Comparison of ENCODE assay signal across 9 cellular contexts in genomic region chr2:62706721-62707516, GRCh38. TPM values are rescaled to one million over a fixed set of nuclear protein-coding genes. Genes with fewer than 3 reads are reported as not detected.
DNase-seq lines count a peak whose midpoint lies in the region; ATAC-seq, FAIRE-seq and TF ChIP-seq lines count a peak whose summit lies in the region.
"Had no signal": no experiment of that assay in that cellular context is flagged by ENCODE, and none has a peak within 500 bp of the region (broad histone marks: within the 10 kb centered on the region; RNA-seq: fewer than 3 reads in every experiment).

No MANE protein-coding gene starts in this region.

- no peaks in the 10 kb centered on the region for H4K20me1 ChIP-seq in keratinocyte (ENCODE audit: control insufficient read depth, extremely low read depth, insufficient read depth, low read length)

- peaks cover 3% of the 10 kb centered on the region for H3K9me3 Mint-ChIP-seq in activated T-cell treated with anti-CD3 and anti-CD28 coated beads, Interleukin-2, amount 50 U/mL, for 4 hours
- H3K9me3 Mint-ChIP-seq in activated T-helper 1 cell treated with anti-CD3 and anti-CD28 coated beads, Interleukin-12 subunit alpha, Interleukin-12 subunit beta, Interleukin-2, Interleukin-4 antibody, amounts not matched to agents 30 ng/mL and 10 ng/mL and 1 ng/mL, durations not matched to agents 14 hours and 24 hours and 36 hours: no peaks in the 10 kb centered on the region

- TF ChIP-seq CTCF in keratinocyte (optimal IDR thresholded peaks at IDR 0.05 in 1 of 3, IDR thresholded peaks at IDR 0.05 in 1 of 3, conservative IDR thresholded peaks at IDR 0.05 in 1 of 3; ENCODE audit: extremely low read depth in 1 of 3, insufficient read depth in 2 of 3, low read length in 3 of 3): no peak
- TF ChIP-seq CTCF in thyroid gland (IDR thresholded peaks at IDR 0.05): no peak

- no peaks in the 10 kb centered on the region for H3K27me3 Mint-ChIP-seq in activated T-cell treated with anti-CD3 and anti-CD28 coated beads, Interleukin-2, amount 50 U/mL, for 4 hours (ENCODE audit: low read depth)
- peaks cover 6% of the 10 kb centered on the region for H3K27me3 Mint-ChIP-seq in activated T-helper 1 cell treated with anti-CD3 and anti-CD28 coated beads, Interleukin-12 subunit alpha, Interleukin-12 subunit beta, Interleukin-2, Interleukin-4 antibody, amounts not matched to agents 30 ng/mL and 10 ng/mL and 1 ng/mL, durations not matched to agents 14 hours and 24 hours and 36 hours (ENCODE audit: insufficient read depth)

- H3K4me1 Mint-ChIP-seq in activated T-cell treated with anti-CD3 and anti-CD28 coated beads, Interleukin-2, amount 50 U/mL, for 4 hours (ENCODE audit: low read depth): peaks cover 35% of the 10 kb centered on the region
- peaks cover 34% of the 10 kb centered on the region for H3K4me1 Mint-ChIP-seq in activated T-helper 1 cell treated with anti-CD3 and anti-CD28 coated beads, Interleukin-12 subunit alpha, Interleukin-12 subunit beta, Interleukin-2, Interleukin-4 antibody, amounts not matched to agents 30 ng/mL and 10 ng/mL and 1 ng/mL, durations not matched to agents 14 hours and 24 hours and 36 hours (ENCODE audit: low read depth)

- peak overlapping the region; percentile 61 for H3K27ac Mint-ChIP-seq in activated T-helper 1 cell treated with anti-CD3 and anti-CD28 coated beads, Interleukin-12 subunit alpha, Interleukin-12 subunit beta, Interleukin-2, Interleukin-4 antibody, amounts not matched to agents 30 ng/mL and 10 ng/mL and 1 ng/mL, durations not matched to agents 14 hours and 24 hours and 36 hours

- no peaks in the 10 kb centered on the region for H3K27me3 ChIP-seq in keratinocyte (ENCODE audit: control insufficient read depth, extremely low read depth, insufficient read depth, low read length)
- H3K27me3 ChIP-seq in thyroid gland: no peaks in the 10 kb centered on the region

- no peak for DNase-seq in activated T-cell treated with anti-CD3 and anti-CD28 coated beads, Interleukin-2, amount 50 U/mL, for 4 hours
- no peak for DNase-seq in activated T-cell treated with anti-CD3 and anti-CD28 coated beads, Interleukin-2, amount 50 U/mL, for 48 hours
- DNase-seq in activated T-helper 1 cell treated with anti-CD3 and anti-CD28 coated beads, Interleukin-12 subunit alpha, Interleukin-12 subunit beta, Interleukin-2, Interleukin-4 antibody, amounts not matched to agents 30 ng/mL and 10 ng/mL and 1 ng/mL, durations not matched to agents 14 hours and 24 hours and 36 hours (ENCODE audit: low spot score): no peak
- no peak for DNase-seq in keratinocyte (ENCODE audit: low read depth, low spot score)
- no peak for DNase-seq in thyroid gland
- no peak for DNase-seq in posterior cingulate gyrus
- DNase-seq in NCI-H226: no peak
- no peak for DNase-seq in kidney glomerular epithelial cell (lab: John Stamatoyannopoulos, UW)

- H2AFZ ChIP-seq in keratinocyte (ENCODE audit: control insufficient read depth, low read length): no peak overlapping the region

- peak overlapping the region; percentile 82 for H3K4me3 Mint-ChIP-seq in activated T-cell treated with anti-CD3 and anti-CD28 coated beads, Interleukin-2, amount 50 U/mL, for 4 hours
- H3K4me3 Mint-ChIP-seq in activated T-helper 1 cell treated with anti-CD3 and anti-CD28 coated beads, Interleukin-12 subunit alpha, Interleukin-12 subunit beta, Interleukin-2, Interleukin-4 antibody, amounts not matched to agents 30 ng/mL and 10 ng/mL and 1 ng/mL, durations not matched to agents 14 hours and 24 hours and 36 hours: peak overlapping the region; percentile 85

- peaks cover 4 to 26% of the 10 kb centered on the region in 2 experiments for H3K36me3 ChIP-seq in keratinocyte (ENCODE audit: control insufficient read depth in 2 of 2, extremely low read depth in 1 of 2, insufficient read depth in 2 of 2, low read length in 2 of 2)
- no peaks in the 10 kb centered on the region for H3K36me3 ChIP-seq in thyroid gland

- peak overlapping the region; percentile 76 for H3K27ac ChIP-seq in keratinocyte (ENCODE audit: control insufficient read depth, insufficient read depth, low read length)
- H3K27ac ChIP-seq in thyroid gland: no peak overlapping the region

- 81 to 87% methylated on average over 7 of the region's 7 CpGs for WGBS in thyroid gland, 2 donors

- FAIRE-seq in keratinocyte (lab: Jason Lieb, UNC): peak; percentile 65
- FAIRE-seq: colon had no signal

- H3K9me3 ChIP-seq in keratinocyte (ENCODE audit: control insufficient read depth, low read depth, low read length): peaks cover 3% of the 10 kb centered on the region
- no peaks in the 10 kb centered on the region for H3K9me3 ChIP-seq in thyroid gland

- ATAC-seq in activated T-cell treated with anti-CD3 and anti-CD28 coated beads, Interleukin-2, amount 50 U/mL, for 4 hours: no peak

- peaks cover 59% of the 10 kb centered on the region for H3K79me2 ChIP-seq in keratinocyte (ENCODE audit: control insufficient read depth, insufficient read depth, low read length)

- peaks cover 9% of the 10 kb centered on the region for H3K36me3 Mint-ChIP-seq in activated T-cell treated with anti-CD3 and anti-CD28 coated beads, Interleukin-2, amount 50 U/mL, for 4 hours (ENCODE audit: insufficient read depth)
- H3K36me3 Mint-ChIP-seq in activated T-helper 1 cell treated with anti-CD3 and anti-CD28 coated beads, Interleukin-12 subunit alpha, Interleukin-12 subunit beta, Interleukin-2, Interleukin-4 antibody, amounts not matched to agents 30 ng/mL and 10 ng/mL and 1 ng/mL, durations not matched to agents 14 hours and 24 hours and 36 hours (ENCODE audit: low read depth): peaks cover 9% of the 10 kb centered on the region

- intact Hi-C loops in activated T-helper 1 cell treated with anti-CD3 and anti-CD28 coated beads, Interleukin-12 subunit alpha, Interleukin-12 subunit beta, Interleukin-2, Interleukin-4 antibody, amounts not matched to agents 30 ng/mL and 10 ng/mL and 1 ng/mL, durations not matched to agents 14 hours and 24 hours and 36 hours (cut with micrococcal nuclease): loop anchor here (5.0 to 10.0 kb wide), 9 partner anchors 200 to 1640 kb away; partner anchors contain the start of genes COMMD1, SANBR, TMEM17 and USP34
- intact Hi-C loops in thyroid gland (cut with DNase I): loop anchor here (10.0 kb wide), 1 partner anchor 242 kb away; no protein-coding TSS in a partner anchor
- intact Hi-C loops in posterior cingulate gyrus (cut with DNase I): loop anchor here (1.0 to 5.0 kb wide), 2 partner anchors 201 to 245 kb away; partner anchors contain the start of gene TMEM17

- H3K9me1 ChIP-seq in keratinocyte (ENCODE audit: control insufficient read depth, extremely low read depth, insufficient read depth, low read length): no peaks in the 10 kb centered on the region

- dilution Hi-C loops in keratinocyte (cut with MboI; ENCODE audit: extremely low pct_ligation_motif_present, low sequenced_read_pairs): loop anchor here (10.0 kb wide), 1 partner anchor 58 kb away; no protein-coding TSS in a partner anchor

- no peak for TF ChIP-seq POLR2A in thyroid gland (IDR thresholded peaks at IDR 0.05)

- H3K4me1 ChIP-seq in keratinocyte (ENCODE audit: control insufficient read depth, extremely low read depth, insufficient read depth, low read length): peaks cover 21% of the 10 kb centered on the region
- peaks cover 22 to 27% of the 10 kb centered on the region in 2 donors for H3K4me1 ChIP-seq in thyroid gland

- peak overlapping the region; percentile 70 for H3K4me2 ChIP-seq in keratinocyte (ENCODE audit: control insufficient read depth, extremely low read depth, insufficient read depth, low read depth, low read length)

- H3K9ac ChIP-seq in keratinocyte (ENCODE audit: control insufficient read depth, extremely low read depth, insufficient read depth, low read length): peak overlapping the region; percentile 83

- H3K4me3 ChIP-seq in keratinocyte (ENCODE audit: control insufficient read depth in 2 of 3, extremely low read depth in 1 of 3, insufficient read depth in 2 of 3, low read depth in 1 of 3, low read length in 3 of 3) (peak overlapping the region; percentile 93 to 96 (median 94)), thyroid gland (replicated peaks in 1 of 3) (peak overlapping the region in 2 of 3 donors; percentile 87 to 89)

RNA-seq across cellular contexts. Expression of gene EHBP1, which starts 1.4 kb away (rescaled TPM):
- 10 to 100 TPM; 19.8 to 21.4 (median 20.2) TPM for total RNA-seq in activated T-cell treated with anti-CD3 and anti-CD28 coated beads, Interleukin-2, amount 50 U/mL, for 4 hours
- 23.7 and 24.4 TPM in 2 replicates for total RNA-seq in activated T-helper 1 cell treated with anti-CD3 and anti-CD28 coated beads, Interleukin-12 subunit alpha, Interleukin-12 subunit beta, Interleukin-2, Interleukin-4 antibody, amounts not matched to agents 30 ng/mL and 10 ng/mL and 1 ng/mL, durations not matched to agents 14 hours and 24 hours and 36 hours
- 42.3 to 78.5 TPM (median 59.0 TPM) in 3 replicates for polyA plus RNA-seq in keratinocyte
- polyA plus RNA-seq in keratinocyte (2011; ENCODE audit: low read depth): 180 TPM
- polyA plus RNA-seq in keratinocyte (2011; cell fraction: cytosol; rRNA removed): 49.0 and 54.3 TPM in 2 replicates
- 57.0 and 83.0 TPM in 2 replicates for polyA plus RNA-seq in keratinocyte (2011; cell fraction: nucleus; rRNA removed)
- polyA plus RNA-seq in keratinocyte (2012; ENCODE audit: low replicate concordance): 44.0 and 55.0 TPM in 2 replicates
- 25.4 to 122 TPM (median 60.8 TPM) in 3 replicates for polyA minus RNA-seq in keratinocyte
- polyA minus RNA-seq in keratinocyte (2011; cell fraction: cytosol; rRNA and poly(A)+ RNA removed): 55.1 TPM
- 74.2 and 175 TPM in 2 replicates for polyA minus RNA-seq in keratinocyte (2011; cell fraction: nucleus; rRNA and poly(A)+ RNA removed)
- total RNA-seq in thyroid gland: 10 to 100 TPM; 49.9 to 68.8 (median 57.0) TPM
